In genomic region chr6:57313711-57314471, GRCh38 we compare ENCODE assay signal across 9 cellular contexts. TPM values are rescaled to one million over a fixed set of nuclear protein-coding genes. Genes with fewer than 3 reads are reported as not detected.
DNase-seq lines count a peak whose midpoint lies in the region; ATAC-seq and TF ChIP-seq lines count a peak whose summit lies in the region.
"Had no signal": no experiment of that assay in that cellular context is flagged by ENCODE, and none has a peak within 500 bp of the region (broad histone marks: within the 10 kb centered on the region; RNA-seq: fewer than 3 reads in every experiment).

No MANE protein-coding gene starts in this region.

- no peaks in the 10 kb centered on the region for H3K36me3 ChIP-seq in breast epithelium
- no peaks in the 10 kb centered on the region for H3K36me3 ChIP-seq in lower lobe of right lung
- no peaks in the 10 kb centered on the region for H3K36me3 ChIP-seq in vagina

- H3K4me1 ChIP-seq in breast epithelium: no peaks in the 10 kb centered on the region
- peaks cover 13% of the 10 kb centered on the region for H3K4me1 ChIP-seq in lower lobe of right lung
- H3K4me1 ChIP-seq in vagina: peaks cover 38% of the 10 kb centered on the region

- intact Hi-C loops in MCF 10A (cut with micrococcal nuclease): loop anchor here (10.0 kb wide), 2 partner anchors 289 to 599 kb away; no protein-coding TSS in a partner anchor
- intact Hi-C loops in breast epithelium (cut with DNase I; ENCODE audit: low total_unique reads): loop anchor here (10.0 kb wide), 1 partner anchor 1829 kb away; no protein-coding TSS in a partner anchor
- intact Hi-C loops in lower lobe of right lung (cut with DNase I): no loop called here
- intact Hi-C loops in vagina (cut with DNase I): loop anchor here (10.0 kb wide), 2 partner anchors 49 to 119 kb away; no protein-coding TSS in a partner anchor

- H3K27ac Mint-ChIP-seq in MCF 10A (ENCODE audit: low read depth, unreplicated experiment): peak overlapping the region; percentile 89

- CTCF ChIA-PET in MCF 10A (lab: Yijun Ruan, JAX) (interaction anchor here (0.5 to 4.8 kb wide), 22 partner anchors 9 to 602 kb away, joined by 3 to 82 read pairs (median 4); partner anchors contain the start of genes BAG2 and RAB23), GM10248 (lab: Yijun Ruan, JAX) (interaction anchor here (0.9 to 4.8 kb wide), 8 partner anchors 8 to 411 kb away, joined by 3 to 101 read pairs (median 8); no protein-coding TSS in a partner anchor)

- no peaks in the 10 kb centered on the region for H3K9me3 Mint-ChIP-seq in MCF 10A (ENCODE audit: unreplicated experiment)

- POLR2A ChIA-PET in MCF 10A (lab: Yijun Ruan, JAX) (interaction anchor here (0.8 to 2.3 kb wide), 14 partner anchors 8 to 359 kb away, joined by 3 to 27 read pairs (median 4); partner anchors contain the start of genes BAG2, BEND6 and RAB23), GM10248 (lab: Yijun Ruan, JAX) (interaction anchor here (0.5 kb wide), 1 partner anchor 73 kb away, joined by 4 read pairs; no protein-coding TSS in a partner anchor)

- H3K27me3 Mint-ChIP-seq in MCF 10A (ENCODE audit: insufficient read depth, unreplicated experiment): no peaks in the 10 kb centered on the region

- peak overlapping the region; percentile 58 for H3K4me3 Mint-ChIP-seq in MCF 10A (ENCODE audit: unreplicated experiment)

- ATAC-seq in lower lobe of right lung (peak; percentile 31 to 56), HG02588 (IDR thresholded peaks at IDR 0.05; ENCODE audit: unreplicated experiment) (no peak)

- peaks cover 23% of the 10 kb centered on the region for H3K4me1 Mint-ChIP-seq in MCF 10A (ENCODE audit: insufficient read depth, unreplicated experiment)

- H3K4me3 ChIP-seq in breast epithelium (no peak overlapping the region), lower lobe of right lung (no peak overlapping the region), vagina (peak overlapping the region in 1 of 2 donors; percentile 5)
- H3K4me3 ChIP-seq: BLaER1 had no signal

- TF ChIP-seq POLR2A in breast epithelium (IDR thresholded peaks at IDR 0.05) (no peak), vagina (IDR thresholded peaks at IDR 0.05) (no peak)

- H3K27ac ChIP-seq in breast epithelium (no peak overlapping the region), lower lobe of right lung (peak overlapping the region; percentile 15), vagina (peak overlapping the region; percentile 72)
- H3K27ac ChIP-seq: BLaER1 had no signal

- H3K36me3 Mint-ChIP-seq in MCF 10A (ENCODE audit: insufficient read depth, unreplicated experiment): peaks cover 6% of the 10 kb centered on the region

- DNase-seq in MCF 10A (ENCODE audit: unreplicated experiment) (peak; percentile 82), breast epithelium (ENCODE audit: low spot score in 2 of 2) (no peak), brain pericyte (ENCODE audit: low read depth, low spot score) (peak; percentile 50), lower lobe of right lung (no peak), vagina (ENCODE audit: extremely low spot score in 2 of 2) (no peak), NCI-H2081 (lab: John Stamatoyannopoulos, UW) (no peak), GM10248 (ENCODE audit: extremely low spot score) (no peak)

- no peaks in the 10 kb centered on the region for H3K9me3 ChIP-seq in breast epithelium
- H3K9me3 ChIP-seq in lower lobe of right lung: no peaks in the 10 kb centered on the region
- no peaks in the 10 kb centered on the region for H3K9me3 ChIP-seq in vagina

- no peaks in the 10 kb centered on the region for H3K27me3 ChIP-seq in breast epithelium
- no peaks in the 10 kb centered on the region for H3K27me3 ChIP-seq in lower lobe of right lung (ENCODE audit: low read depth)
- H3K27me3 ChIP-seq in vagina: no peaks in the 10 kb centered on the region
- H3K27me3 ChIP-seq: BLaER1 had no signal

- TF ChIP-seq CTCF in MCF 10A (IDR thresholded peaks at IDR 0.05; ENCODE audit: unreplicated experiment) (no peak), breast epithelium (IDR thresholded peaks at IDR 0.05) (no peak), lower lobe of right lung (IDR thresholded peaks at IDR 0.05) (no peak), vagina (IDR thresholded peaks at IDR 0.05) (no peak), GM10248 (IDR thresholded peaks at IDR 0.05; ENCODE audit: control extremely low read depth, extremely low read depth, low read depth, missing control alignments) (no peak)

- no TSS peak for BruUV-seq in MCF 10A (replicated peaks; lab: Mats Ljungman, UMichigan)

RNA-seq across cellular contexts. Expression of gene PRIM2, which starts 3.5 kb away (rescaled TPM):
- total RNA-seq in MCF 10A (2022): 8.6 and 9.7 TPM in 2 replicates
- total RNA-seq in breast epithelium: 10 to 100 TPM in 2 of 3 donors, 1 to 10 TPM in 1; 9.3 to 20.1 (median 13.8) TPM
- 9.1 TPM for total RNA-seq in lower lobe of right lung
- 6.9 TPM for total RNA-seq in vagina

Comparison
In these comparisons a context has a peak if more than half of its experiments do, and no peak if none do; other contexts are left out.
1. DNase-seq: peak in MCF 10A (single experiment) and brain pericyte (single experiment); none in breast epithelium (0 of 2), lower lobe of right lung (single experiment), vagina (0 of 2), NCI-H2081 (0 of 2) and GM10248 (single experiment).
2. H3K27ac ChIP-seq: peak in lower lobe of right lung (single experiment) and vagina (single experiment); none in breast epithelium (0 of 2).